In the genomic region with DNA sequence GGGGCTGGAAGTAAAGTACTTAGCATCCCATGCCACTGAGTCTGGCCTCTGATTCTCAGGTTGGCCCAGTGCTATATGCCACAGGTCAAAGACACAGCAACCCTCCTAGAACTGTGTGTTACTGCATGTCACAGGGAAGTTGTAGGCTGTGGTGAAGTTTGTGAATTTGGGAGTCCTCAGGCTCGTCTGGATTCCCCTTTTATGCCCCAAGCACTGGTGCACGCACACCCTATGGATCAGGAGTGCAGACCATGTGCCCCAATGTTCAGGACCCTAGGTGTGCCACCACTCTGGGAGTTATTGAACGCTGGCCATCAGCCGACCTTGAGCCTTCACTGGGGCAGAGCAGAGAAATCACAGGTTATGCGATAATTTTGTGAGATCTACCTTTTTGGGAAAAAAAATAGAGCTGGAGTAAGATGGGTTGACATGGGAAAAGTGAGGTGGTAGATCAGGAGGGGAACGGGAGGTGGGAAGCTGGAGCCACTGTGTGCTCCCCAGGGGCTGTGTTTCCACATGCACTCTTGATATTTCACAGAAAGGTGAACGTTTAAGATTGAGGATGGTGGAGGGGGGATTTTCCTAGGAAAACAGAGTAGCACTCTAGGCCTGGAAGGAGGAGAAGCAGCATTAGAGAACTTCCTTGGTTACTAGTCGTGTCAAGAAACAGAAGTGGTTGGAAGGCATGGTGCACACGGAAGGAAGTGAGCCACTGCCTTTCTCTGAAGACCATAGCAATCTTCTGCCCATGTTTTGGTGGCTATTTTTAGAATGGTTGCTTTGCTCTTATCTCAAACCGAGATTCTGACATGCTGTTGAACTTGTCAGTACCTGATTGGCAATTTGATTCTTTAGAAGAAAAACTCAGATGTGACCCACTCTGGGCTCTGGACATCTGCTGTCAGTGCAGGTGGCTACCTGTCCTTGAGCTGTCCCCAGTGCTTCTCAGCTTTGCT, we compare ENCODE assay signal across 10 cellular contexts. TPM values are rescaled to one million over a fixed set of nuclear protein-coding genes. Genes with fewer than 3 reads are reported as not detected.
DNase-seq lines count a peak whose midpoint lies in the region; ATAC-seq, FAIRE-seq and TF ChIP-seq lines count a peak whose summit lies in the region.
"Had no signal": no experiment of that assay in that cellular context is flagged by ENCODE, and none has a peak within 500 bp of the region (broad histone marks: within the 10 kb centered on the region; RNA-seq: fewer than 3 reads in every experiment).

No MANE protein-coding gene starts in this region.

- intact Hi-C loops in Calu3 (cut with micrococcal nuclease; ENCODE audit: unreplicated experiment) (no loop called here), sigmoid colon (cut with DNase I) (loop anchor here (10.0 kb wide), 1 partner anchor 1048 kb away; the partner anchor contains the start of gene FOXF2)

- peaks cover 0 to 3% (median 0%) of the 10 kb centered on the region in 3 donors for H3K36me3 Mint-ChIP-seq in immature natural killer cell
- no peaks in the 10 kb centered on the region for H3K36me3 Mint-ChIP-seq in Calu3 (ENCODE audit: insufficient read depth, unreplicated experiment)

- no peak for FAIRE-seq in HTR-8/SVneo (lab: Jason Lieb, UNC)

- H3K36me3 ChIP-seq in sigmoid colon = no peaks in the 10 kb centered on the region

- peaks cover 0 to 5% (median 0%) of the 10 kb centered on the region in 3 donors for H3K27me3 Mint-ChIP-seq in immature natural killer cell (ENCODE audit: low read depth in 3 of 3)
- no peaks in the 10 kb centered on the region for H3K27me3 Mint-ChIP-seq in Calu3 (ENCODE audit: unreplicated experiment)
- H3K27me3 Mint-ChIP-seq: progenitor cell of endocrine pancreas had no signal

- 64 to 75% methylated on average over 10 of the region's 10 CpGs for WGBS in sigmoid colon, 2 donors

- ATAC-seq in GM18499 (IDR thresholded peaks at IDR 0.05; ENCODE audit: insufficient read depth, unreplicated experiment) = peak; percentile 25
- peak; percentile 34 for ATAC-seq in GM21381 (IDR thresholded peaks at IDR 0.05; ENCODE audit: unreplicated experiment)
- ATAC-seq in HG03460 (IDR thresholded peaks at IDR 0.05; ENCODE audit: unreplicated experiment) = peak; percentile 34

- TF ChIP-seq POLR2A in sigmoid colon (IDR thresholded peaks at IDR 0.05) = no peak

- H3K4me1 Mint-ChIP-seq in immature natural killer cell = peaks cover 54 to 58% of the 10 kb centered on the region in 2 donors
- H3K4me1 Mint-ChIP-seq in Calu3 (ENCODE audit: low read depth, unreplicated experiment) = no peaks in the 10 kb centered on the region

- no TSS peak for BruUV-seq in Calu3 (replicated peaks; lab: Mats Ljungman, UMichigan)

- H3K9me3 Mint-ChIP-seq in immature natural killer cell (no peaks in the 10 kb centered on the region), Calu3 (ENCODE audit: low read depth, unreplicated experiment) (no peaks in the 10 kb centered on the region)

- H3K4me3 Mint-ChIP-seq in immature natural killer cell (peak overlapping the region; percentile 12 to 88 (median 52)), Calu3 (ENCODE audit: low read depth, unreplicated experiment) (no peak overlapping the region)

- TF ChIP-seq CTCF in Calu3 (IDR thresholded peaks at IDR 0.05; ENCODE audit: unreplicated experiment) (no peak), sigmoid colon (IDR thresholded peaks at IDR 0.05) (no peak)

- H3K9me3 ChIP-seq in sigmoid colon = no peaks in the 10 kb centered on the region

- DNase-seq in immature natural killer cell = peak in 2 of 3 donors; percentile 28 to 29
- DNase-seq in HTR-8/SVneo (ENCODE audit: insufficient read length, low spot score) = no peak
- no peak for DNase-seq in Calu3
- no peak for DNase-seq in NCI-H748 (lab: John Stamatoyannopoulos, UW; ENCODE audit: unreplicated experiment)
- DNase-seq in sigmoid colon = no peak
- DNase-seq: IMR-90 had no signal

- TF ChIP-seq EP300 in sigmoid colon (IDR thresholded peaks at IDR 0.05) = no peak

- peaks cover 0 to 21% (median 17%) of the 10 kb centered on the region in 4 donors for H3K4me1 ChIP-seq in sigmoid colon

- H3K27me3 ChIP-seq in sigmoid colon = no peaks in the 10 kb centered on the region

- H3K27ac Mint-ChIP-seq in immature natural killer cell (peak overlapping the region; percentile 35 to 92 (median 72)), Calu3 (ENCODE audit: unreplicated experiment) (no peak overlapping the region)
- H3K27ac Mint-ChIP-seq: progenitor cell of endocrine pancreas had no signal

- no peak overlapping the region for H3K27ac ChIP-seq in sigmoid colon

- CTCF ChIA-PET in Calu3 (lab: Charles Lee) = no interaction called here

- H3K4me3 ChIP-seq in sigmoid colon = no peak overlapping the region

RNA-seq across cellular contexts. Expression of gene DUSP22, which starts 44.1 kb away (rescaled TPM):
- polyA plus RNA-seq in immature natural killer cell (10 to 100 TPM; 55.0 to 80.1 (median 65.3) TPM), sigmoid colon (10 to 100 TPM; 15.7 to 35.3 (median 32.4) TPM)
- total RNA-seq in Calu3 (2022) (14.2 and 14.7 TPM in 2 replicates), sigmoid colon (100 to 1,000 TPM in 1 of 4 donors, 10 to 100 TPM in 3; 55.6 to 113 (median 80.5) TPM)

RNA-seq across cellular contexts. Expression of gene IRF4, which starts 55.1 kb away (rescaled TPM):
- under 1 TPM; 0.41 to 0.98 (median 0.51) TPM for polyA plus RNA-seq in immature natural killer cell
- total RNA-seq in Calu3 (2022) = not detected in 2 replicates
- total RNA-seq in sigmoid colon = under 1 TPM; 0.28 to 0.68 (median 0.34) TPM
- polyA plus RNA-seq in sigmoid colon = 1 to 10 TPM in 1 of 3 donors, under 1 TPM in 2; 0.46 to 9.3 (median 0.60) TPM
- total RNA-seq: IMR-90, progenitor cell of endocrine pancreas had no signal
- polyA plus RNA-seq: IMR-90 had no signal

Comparison
In these comparisons a context has a peak if more than half of its experiments do, and no peak if none do; other contexts are left out.
1. DNase-seq: peak in immature natural killer cell (2 of 3); none in HTR-8/SVneo (single experiment), Calu3 (single experiment), NCI-H748 (single experiment) and sigmoid colon (single experiment).
2. Peak in every context shown above with its lines, with median percentiles within 50 percentile points of each other: ATAC-seq.